Comparison of ENCODE assay signal across 22 cellular contexts in genomic region chr13:39363393-39363792, GRCh38.
DNase-seq lines count a peak whose midpoint lies in the region; ATAC-seq and TF ChIP-seq lines count a peak whose summit lies in the region.
"Had no signal": no experiment of that assay in that cellular context is flagged by ENCODE, and none has a peak within 500 bp of the region (broad histone marks: within the 10 kb centered on the region; RNA-seq: fewer than 3 reads in every experiment).

No MANE protein-coding gene starts in this region.

- peaks cover 4 to 59% (median 36%) of the 10 kb centered on the region in 9 donors for H3K4me1 ChIP-seq in heart right ventricle
- no peaks in the 10 kb centered on the region for H3K4me1 ChIP-seq in mucosa of descending colon (ENCODE audit: low read depth)
- H3K4me1 ChIP-seq: BE2C, SJSA1 had no signal

- H3K36me3 ChIP-seq in heart right ventricle, result no peaks in the 10 kb centered on the region
- peaks cover 8% of the 10 kb centered on the region; the same call in 1 of the 2 replicates for H3K36me3 ChIP-seq in SK-N-MC (ENCODE audit: insufficient read depth, low read length)
- no peaks in the 10 kb centered on the region for H3K36me3 ChIP-seq in mucosa of descending colon (ENCODE audit: low read depth)
- H3K36me3 ChIP-seq: BE2C, SJSA1 had no signal

- H3K27ac ChIP-seq in heart right ventricle, result peak overlapping the region in 2 of 10 donors; percentile 19 to 36
- peak overlapping the region; percentile 37 for H3K27ac ChIP-seq in SK-N-MC
- H3K27ac ChIP-seq: HL-60, SJSA1 had no signal

- no peak for TF ChIP-seq CTCF in heart right ventricle (IDR thresholded peaks at IDR 0.05)
- TF ChIP-seq CTCF in mucosa of descending colon (IDR thresholded peaks at IDR 0.05), result no peak

- peaks cover 0 to 9% (median 0%) of the 10 kb centered on the region in 11 donors for H3K9me3 ChIP-seq in heart right ventricle
- no peaks in the 10 kb centered on the region; the same call in 1 of the 2 replicates for H3K9me3 ChIP-seq in SK-N-MC (ENCODE audit: low read depth, low read length)
- H3K9me3 ChIP-seq in mucosa of descending colon, result no peaks in the 10 kb centered on the region
- H3K9me3 ChIP-seq: BE2C, SJSA1 had no signal

- no peak overlapping the region for H3K9ac ChIP-seq in SK-N-MC (ENCODE audit: insufficient read length)

- no peak for DNase-seq in left ventricle myocardium superior
- no peak for DNase-seq in heart right ventricle
- DNase-seq in SK-N-MC (ENCODE audit: low read depth, low spot score), result no peak
- peak; percentile 11 for DNase-seq in mucosa of gallbladder (ENCODE audit: low spot score)
- DNase-seq in amniotic stem cell (lab: John Stamatoyannopoulos, UW), result no peak
- no peak for DNase-seq in mucosa of descending colon
- DNase-seq in effector CD4-positive, alpha-beta T cell, result no peak
- DNase-seq: BE2C; CD8-positive, alpha-beta memory T cell; DMS 273 treated with DMSO at 0.1 percent for 48 hours; DND-41; NCI-H1092 treated with DMSO at 0.1 percent for 48 hours; NCI-H1436; NCI-H187; NCI-H2081 treated with DMSO at 0.1 percent for 48 hours; NCI-H2171 treated with DMSO at 0.1 percent for 48 hours; NCI-H345; NCI-H510A treated with DMSO at 0.1 percent for 48 hours; NCI-H774; NK-92 treated with Interleukin-12 subunit alpha and Interleukin-12 subunit beta, amount 100 ng/mL, for 24 hours had no signal

- intact Hi-C loops in left ventricle myocardium superior (cut with micrococcal nuclease), result no loop called here
- intact Hi-C loops in heart right ventricle (cut with DNase I), result no loop called here
- intact Hi-C loops in mucosa of descending colon (cut with DNase I, micrococcal nuclease), result no loop called here

- peak; percentile 25 for ATAC-seq in left ventricle myocardium superior
- no peak for ATAC-seq in heart right ventricle
- no peak for ATAC-seq in mucosa of descending colon

- 68 to 69% methylated on average over 4 of the region's 4 CpGs for WGBS in heart right ventricle, 2 donors

- no peak overlapping the region for H3K4me3 ChIP-seq in heart right ventricle
- no peak overlapping the region for H3K4me3 ChIP-seq in SK-N-MC
- no peak overlapping the region for H3K4me3 ChIP-seq in mucosa of descending colon
- H3K4me3 ChIP-seq: SJSA1 had no signal

- no peaks in the 10 kb centered on the region for H3K27me3 ChIP-seq in heart right ventricle
- H3K27me3 ChIP-seq: BE2C, SJSA1 had no signal
